ENCODE assay signal across 19 cellular contexts in genomic region chr2:147433822-147434221, GRCh38.
A peak's percentile ranks its signal among the peaks of the same experiment; 100 is the strongest.
DNase-seq lines count a peak whose midpoint lies in the region; ATAC-seq and TF ChIP-seq lines count a peak whose summit lies in the region.
"Had no signal": no experiment of that assay in that cellular context is flagged by ENCODE, and none has a peak within 500 bp of the region (broad histone marks: within the 10 kb centered on the region; RNA-seq: fewer than 3 reads in every experiment).

No MANE protein-coding gene starts in this region.

- TF ChIP-seq CTCF in body of pancreas (IDR thresholded peaks at IDR 0.05) (peak in 2 of 7 experiments; percentile 9 to 10), spleen (IDR thresholded peaks at IDR 0.05 in 8 of 11, conservative IDR thresholded peaks at IDR 0.05 in 3 of 11) (no peak)

- DNase-seq in Right ventricle myocardium superior, result no peak
- no peak for DNase-seq in left ventricle myocardium superior
- peak; percentile 40 for DNase-seq in NCI-H2029 treated with DMSO at 0.1 percent for 48 hours (lab: John Stamatoyannopoulos, UW)
- DNase-seq in body of pancreas, result peak; percentile 81 to 93 (median 86)
- DNase-seq in pons (ENCODE audit: low spot score), result peak; percentile 30
- no peak for DNase-seq in spleen
- DNase-seq: Caco-2; CD4-positive, CD25-positive, alpha-beta regulatory T cell; NCI-H1417 treated with DMSO at 0.1 percent for 48 hours; NCI-H2081 treated with DMSO at 0.1 percent for 48 hours; NCI-H510A; NCI-H774; Peyer's patch had no signal

- H3K4me1 ChIP-seq in body of pancreas (peaks cover 82% of the 10 kb centered on the region), spleen (no peaks in the 10 kb centered on the region)
- H3K4me1 ChIP-seq: Peyer's patch had no signal

- H3K9me3 ChIP-seq in body of pancreas, result no peaks in the 10 kb centered on the region
- no peaks in the 10 kb centered on the region for H3K9me3 ChIP-seq in spleen
- H3K9me3 ChIP-seq: Caco-2, HAP-1, Peyer's patch had no signal

- 24 to 28% methylated on average over 2 of the region's 2 CpGs for WGBS in body of pancreas, 2 donors
- WGBS in spleen, 5 donors, result 81 to 90% (median 88%) methylated on average over 2 of the region's 2 CpGs

- H3K27me3 ChIP-seq in body of pancreas, result no peaks in the 10 kb centered on the region
- no peaks in the 10 kb centered on the region for H3K27me3 ChIP-seq in spleen (replicated peaks in 1 of 7)
- H3K27me3 ChIP-seq: Peyer's patch had no signal

- peak in 2 of 3 donors; percentile 45 to 57 for TF ChIP-seq POLR2A in body of pancreas (IDR thresholded peaks at IDR 0.05)
- no peak for TF ChIP-seq POLR2A in spleen (IDR thresholded peaks at IDR 0.05)

- ATAC-seq in Right ventricle myocardium superior (ENCODE audit: poor library complexity), result peak; percentile 41
- no peak for ATAC-seq in left ventricle myocardium superior
- ATAC-seq in body of pancreas, result peak; percentile 92
- ATAC-seq in GM19351 (IDR thresholded peaks at IDR 0.05; ENCODE audit: unreplicated experiment), result no peak
- ATAC-seq in HG02588 (IDR thresholded peaks at IDR 0.05; ENCODE audit: unreplicated experiment), result no peak
- ATAC-seq: K562, Right ventricle myocardium inferior, SK-N-SH treated with all-trans-retinoic acid at 6 μM for 48 hours had no signal

- H3K36me3 ChIP-seq in body of pancreas (replicated peaks in 1 of 2; ENCODE audit: insufficient read depth in 1 of 2, low read depth in 2 of 2), result no peaks in the 10 kb centered on the region
- H3K36me3 ChIP-seq in spleen, result no peaks in the 10 kb centered on the region
- H3K36me3 ChIP-seq: HAP-1, Peyer's patch had no signal

- H3K4me3 ChIP-seq in body of pancreas, result no peak overlapping the region
- no peak overlapping the region for H3K4me3 ChIP-seq in spleen
- H3K4me3 ChIP-seq: HAP-1, K562, Peyer's patch had no signal

- intact Hi-C loops in Right ventricle myocardium superior (cut with DNase I), result no loop called here
- intact Hi-C loops in left ventricle myocardium superior (cut with micrococcal nuclease), result no loop called here
- intact Hi-C loops in body of pancreas (cut with DNase I), result no loop called here
- intact Hi-C loops in spleen (cut with DNase I; ENCODE audit: low total_unique reads), result no loop called here

- peak overlapping the region in 3 of 4 donors; percentile 64 to 83 (median 74) for H3K27ac ChIP-seq in body of pancreas
- no peak overlapping the region for H3K27ac ChIP-seq in spleen
- H3K27ac ChIP-seq: Peyer's patch had no signal

Comparison
In these comparisons a context has a peak if more than half of its experiments do, and no peak if none do; other contexts are left out.
1. ATAC-seq: peak in Right ventricle myocardium superior (single experiment) and body of pancreas (single experiment); none in left ventricle myocardium superior (single experiment), GM19351 (single experiment) and HG02588 (single experiment).
2. DNase-seq: peak in NCI-H2029 treated with DMSO at 0.1 percent for 48 hours (single experiment), body of pancreas (4 of 4) and pons (single experiment); none in Right ventricle myocardium superior (single experiment), left ventricle myocardium superior (single experiment) and spleen (single experiment).
3. H3K27ac ChIP-seq: peak in body of pancreas (3 of 4); none in spleen (0 of 8).
4. POLR2A ChIP-seq: peak in body of pancreas (2 of 3); none in spleen (0 of 3).